8 cellular contexts compared by ENCODE assay signal in the genomic region with DNA sequence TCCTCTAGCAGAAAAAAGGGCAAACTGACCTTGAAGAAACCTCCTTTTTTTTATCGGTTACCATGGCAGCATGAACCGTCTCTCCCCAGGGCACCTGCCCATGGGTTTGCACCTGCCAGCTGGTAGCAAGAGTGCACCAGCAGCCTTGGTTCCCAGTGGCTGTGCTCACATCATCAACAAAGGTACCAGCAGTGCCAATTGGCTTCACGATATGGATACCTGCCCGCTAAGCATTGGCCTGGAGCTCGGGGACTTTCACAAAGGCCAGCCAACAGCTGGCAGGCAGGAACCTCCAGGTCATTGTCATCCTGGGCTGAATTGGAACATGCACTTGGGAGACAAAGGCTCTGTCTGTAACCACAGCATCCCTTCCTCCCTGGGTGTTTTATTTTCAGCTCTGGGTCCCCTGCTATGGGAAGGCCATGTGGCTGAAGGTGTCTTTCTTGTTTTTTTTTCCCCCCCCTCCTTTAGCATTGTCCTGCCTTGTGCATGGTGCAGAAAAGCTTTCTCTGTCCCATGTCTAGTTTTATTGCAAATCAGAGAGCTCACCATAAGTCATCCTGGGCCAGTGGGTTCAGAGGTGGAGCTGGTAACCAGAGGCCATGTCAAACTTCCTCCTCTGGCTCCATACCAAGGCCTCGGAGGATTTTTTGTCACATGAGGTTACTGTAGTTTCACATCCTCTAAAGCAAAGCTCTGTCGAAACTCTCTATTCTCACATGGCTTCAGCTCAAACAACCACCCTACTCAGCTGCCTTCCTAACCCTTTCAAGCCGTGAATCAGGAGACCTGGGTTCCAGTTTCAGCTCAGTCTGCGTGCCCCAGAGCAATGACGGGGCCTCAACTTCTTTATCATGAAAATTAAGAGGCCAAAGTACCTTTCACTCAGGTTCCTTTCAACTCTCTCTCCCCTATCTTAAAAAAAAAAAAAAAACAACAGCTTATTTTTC.
DNase-seq lines count a peak whose midpoint lies in the region; ATAC-seq lines count a peak whose summit lies in the region.

No MANE protein-coding gene starts in this region.

- CTCF ChIA-PET in activated naive CD4-positive, alpha-beta T cell treated with anti-CD3 and anti-CD28 coated beads for 36 hours (lab: Charles Lee), result interaction anchor here (0.6 to 1.1 kb wide), 7 partner anchors 21 to 253 kb away, joined by 3 to 6 read pairs (median 3); no protein-coding TSS in a partner anchor

- intact Hi-C loops in activated naive CD4-positive, alpha-beta T cell treated with anti-CD3 and anti-CD28 coated beads for 36 hours (cut with micrococcal nuclease), result loop anchor here (5.0 kb wide), 1 partner anchor 318 kb away; no protein-coding TSS in a partner anchor

- no peak overlapping the region for H3K4me3 Mint-ChIP-seq in activated naive CD4-positive, alpha-beta T cell treated with anti-CD3 and anti-CD28 coated beads for 36 hours

- peak; percentile 99 for ATAC-seq in HG03045 (IDR thresholded peaks at IDR 0.05; ENCODE audit: unreplicated experiment)

- no peaks in the 10 kb centered on the region for H3K36me3 Mint-ChIP-seq in activated naive CD4-positive, alpha-beta T cell treated with anti-CD3 and anti-CD28 coated beads for 36 hours (ENCODE audit: low read depth)

- H3K27me3 Mint-ChIP-seq in activated naive CD4-positive, alpha-beta T cell treated with anti-CD3 and anti-CD28 coated beads for 36 hours (ENCODE audit: low read depth), result no peaks in the 10 kb centered on the region

- peaks cover 5% of the 10 kb centered on the region for H3K9me3 Mint-ChIP-seq in activated naive CD4-positive, alpha-beta T cell treated with anti-CD3 and anti-CD28 coated beads for 36 hours

- DNase-seq in activated T-cell treated with anti-CD3 and anti-CD28 coated beads for 48 hours (ENCODE audit: low read depth), result peak; percentile 22
- no peak for DNase-seq in activated T-cell treated with anti-CD3 and anti-CD28 coated beads, Interleukin-2, amount 50 U/mL, for 1 hour
- DNase-seq in NCI-H345 treated with DMSO at 0.1 percent for 48 hours (lab: John Stamatoyannopoulos, UW; ENCODE audit: unreplicated experiment), result peak; percentile 80
- DNase-seq in activated naive CD4-positive, alpha-beta T cell treated with anti-CD3 and anti-CD28 coated beads for 36 hours, result peak; percentile 67
- DNase-seq in iPS-NIHi11 (ENCODE audit: low spot score), result peak; percentile 47
- peak; percentile 19 to 29 for DNase-seq in stimulated activated CD8-positive, alpha-beta memory T cell treated with anti-CD3 and anti-CD28 coated beads, Interleukin-15, amount 100 ng/mL, for 48 hours (ENCODE audit: low read depth in 2 of 2)
- no peak for DNase-seq in NCI-H1930 (lab: John Stamatoyannopoulos, UW)

- no peak overlapping the region for H3K27ac Mint-ChIP-seq in activated naive CD4-positive, alpha-beta T cell treated with anti-CD3 and anti-CD28 coated beads for 36 hours

- H3K4me1 Mint-ChIP-seq in activated naive CD4-positive, alpha-beta T cell treated with anti-CD3 and anti-CD28 coated beads for 36 hours (ENCODE audit: low read depth), result peaks cover 27% of the 10 kb centered on the region

Comparison
In these comparisons a context has a peak if more than half of its experiments do, and no peak if none do; other contexts are left out.
1. DNase-seq: peak in activated T-cell treated with anti-CD3 and anti-CD28 coated beads for 48 hours (single experiment), NCI-H345 treated with DMSO at 0.1 percent for 48 hours (single experiment), activated naive CD4-positive, alpha-beta T cell treated with anti-CD3 and anti-CD28 coated beads for 36 hours (single experiment), iPS-NIHi11 (single experiment) and stimulated activated CD8-positive, alpha-beta memory T cell treated with anti-CD3 and anti-CD28 coated beads, Interleukin-15, amount 100 ng/mL, for 48 hours (2 of 2); none in activated T-cell treated with anti-CD3 and anti-CD28 coated beads, Interleukin-2, amount 50 U/mL, for 1 hour (single experiment) and NCI-H1930 (0 of 2).